In the genomic region with DNA sequence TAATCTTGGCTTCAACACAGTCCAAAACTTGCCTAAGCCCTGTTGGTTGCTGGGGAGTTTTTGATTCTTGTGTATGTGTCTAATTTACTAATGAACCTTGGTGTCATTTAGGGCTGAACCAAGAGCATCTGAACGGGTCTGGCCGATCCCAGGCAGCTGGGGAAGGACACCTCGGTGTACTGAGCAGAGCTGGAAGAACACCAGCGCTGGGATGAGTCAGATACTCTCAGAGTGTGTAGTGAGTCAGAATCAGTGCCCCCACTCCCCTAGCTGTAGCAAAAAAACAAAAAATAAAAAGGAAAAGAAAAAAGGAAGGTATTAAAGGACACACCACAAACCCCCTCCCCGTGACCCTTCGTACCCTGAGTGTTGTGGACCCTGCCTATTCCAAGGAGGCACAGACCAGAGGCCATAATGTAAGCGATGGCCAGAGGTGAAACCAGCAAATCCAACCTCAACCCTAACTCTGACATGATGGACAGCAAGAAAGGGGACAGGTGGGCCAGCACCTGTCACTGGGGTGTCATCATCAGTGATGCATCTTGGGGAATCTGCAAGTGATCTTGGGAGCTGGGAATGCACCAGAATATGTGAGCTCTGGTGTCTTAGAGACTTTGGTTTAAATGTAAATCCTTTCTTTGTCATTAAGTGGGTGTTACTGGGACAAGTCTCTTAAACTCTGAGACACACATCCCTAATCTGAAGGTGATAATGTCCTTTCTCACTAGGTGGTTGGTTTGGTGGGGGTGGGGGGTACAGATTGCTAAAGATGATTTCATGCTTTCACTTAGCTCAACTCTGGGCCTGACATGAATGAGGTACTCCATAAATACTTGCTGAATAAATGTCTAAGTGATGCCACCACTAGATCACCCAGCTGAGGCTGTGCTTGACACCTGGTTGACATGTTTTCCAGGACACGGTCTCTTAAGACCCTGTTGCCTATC, we compare ENCODE assay signal across 8 cellular contexts. TPM values are rescaled to one million over a fixed set of nuclear protein-coding genes. Genes with fewer than 3 reads are reported as not detected.
DNase-seq lines count a peak whose midpoint lies in the region; ATAC-seq and TF ChIP-seq lines count a peak whose summit lies in the region.

No MANE protein-coding gene starts in this region.

- intact Hi-C loops in left ventricle myocardium inferior (cut with micrococcal nuclease) = no loop called here

- peak; percentile 86 for DNase-seq in HPDE6-E6E7 (ENCODE audit: extremely low spot score)
- DNase-seq in activated T-cell treated with anti-CD3 and anti-CD28 coated beads, Interleukin-2, amount 50 U/mL, for 72 hours = peak; percentile 15 to 33
- peak; percentile 70 for DNase-seq in left ventricle myocardium inferior
- peak in 1 of 2 donors; percentile 4 for DNase-seq in stimulated activated effector memory CD8-positive, alpha-beta T cell treated with anti-CD3 and anti-CD28 coated beads, Interleukin-12 subunit alpha, Interleukin-12 subunit beta, amount 100 ng/mL, for 72 hours (ENCODE audit: low spot score in 2 of 2)
- DNase-seq in NCI-H146 treated with DMSO at 0.1 percent for 48 hours (lab: John Stamatoyannopoulos, UW; ENCODE audit: unreplicated experiment) = no peak
- DNase-seq in ecto neural progenitor cell (ENCODE audit: low spot score) = no peak
- no peak for DNase-seq in pons (ENCODE audit: low spot score)

- no peak overlapping the region for H3K4me3 ChIP-seq in left ventricle myocardium inferior

- peak; percentile 82 to 94 for ATAC-seq in activated T-cell treated with anti-CD3 and anti-CD28 coated beads, Interleukin-2, amount 50 U/mL, for 72 hours (replicated peaks in 1 of 2)
- ATAC-seq in stimulated activated effector memory CD8-positive, alpha-beta T cell treated with anti-CD3 and anti-CD28 coated beads, Interleukin-12 subunit alpha, Interleukin-12 subunit beta, amount 100 ng/mL, for 72 hours = peak; percentile 94
- ATAC-seq in GM19452 (IDR thresholded peaks at IDR 0.05; ENCODE audit: unreplicated experiment) = no peak

- H3K4me1 Mint-ChIP-seq in activated T-cell treated with anti-CD3 and anti-CD28 coated beads, Interleukin-2, amount 50 U/mL, for 72 hours (ENCODE audit: low read depth) = peaks cover 11% of the 10 kb centered on the region
- H3K4me1 Mint-ChIP-seq in stimulated activated effector memory CD8-positive, alpha-beta T cell treated with anti-CD3 and anti-CD28 coated beads, Interleukin-12 subunit alpha, Interleukin-12 subunit beta, amount 100 ng/mL, for 72 hours = peaks cover 14% of the 10 kb centered on the region

- H3K27me3 ChIP-seq in left ventricle myocardium inferior (ENCODE audit: low read depth) = no peaks in the 10 kb centered on the region

- no peak overlapping the region for H3K27ac Mint-ChIP-seq in activated T-cell treated with anti-CD3 and anti-CD28 coated beads, Interleukin-2, amount 50 U/mL, for 72 hours
- no peak overlapping the region for H3K27ac Mint-ChIP-seq in stimulated activated effector memory CD8-positive, alpha-beta T cell treated with anti-CD3 and anti-CD28 coated beads, Interleukin-12 subunit alpha, Interleukin-12 subunit beta, amount 100 ng/mL, for 72 hours

- no peaks in the 10 kb centered on the region for H3K36me3 Mint-ChIP-seq in activated T-cell treated with anti-CD3 and anti-CD28 coated beads, Interleukin-2, amount 50 U/mL, for 72 hours (ENCODE audit: insufficient read depth in 2 of 2)
- no peaks in the 10 kb centered on the region for H3K36me3 Mint-ChIP-seq in stimulated activated effector memory CD8-positive, alpha-beta T cell treated with anti-CD3 and anti-CD28 coated beads, Interleukin-12 subunit alpha, Interleukin-12 subunit beta, amount 100 ng/mL, for 72 hours

- TF ChIP-seq CTCF in left ventricle myocardium inferior (IDR thresholded peaks at IDR 0.05; ENCODE audit: borderline replicate concordance) = no peak

- H3K27me3 Mint-ChIP-seq in activated T-cell treated with anti-CD3 and anti-CD28 coated beads, Interleukin-2, amount 50 U/mL, for 72 hours (ENCODE audit: low read depth) = no peaks in the 10 kb centered on the region

- H3K9me3 Mint-ChIP-seq in activated T-cell treated with anti-CD3 and anti-CD28 coated beads, Interleukin-2, amount 50 U/mL, for 72 hours = no peaks in the 10 kb centered on the region
- no peaks in the 10 kb centered on the region for H3K9me3 Mint-ChIP-seq in stimulated activated effector memory CD8-positive, alpha-beta T cell treated with anti-CD3 and anti-CD28 coated beads, Interleukin-12 subunit alpha, Interleukin-12 subunit beta, amount 100 ng/mL, for 72 hours

- H3K27ac ChIP-seq in left ventricle myocardium inferior (replicated peaks) = peak overlapping the region; percentile 15

- no peaks in the 10 kb centered on the region for H3K9me3 ChIP-seq in left ventricle myocardium inferior (replicated peaks)

- H3K4me3 Mint-ChIP-seq in activated T-cell treated with anti-CD3 and anti-CD28 coated beads, Interleukin-2, amount 50 U/mL, for 72 hours = peak overlapping the region in 1 of 2 donors; percentile 8
- H3K4me3 Mint-ChIP-seq in stimulated activated effector memory CD8-positive, alpha-beta T cell treated with anti-CD3 and anti-CD28 coated beads, Interleukin-12 subunit alpha, Interleukin-12 subunit beta, amount 100 ng/mL, for 72 hours = no peak overlapping the region

- H3K4me1 ChIP-seq in left ventricle myocardium inferior = peaks cover 9% of the 10 kb centered on the region

- H3K36me3 ChIP-seq in left ventricle myocardium inferior = no peaks in the 10 kb centered on the region

RNA-seq across cellular contexts. Expression of gene NCOA1, which starts 34.2 kb away (rescaled TPM):
- total RNA-seq in activated T-cell treated with anti-CD3 and anti-CD28 coated beads, Interleukin-2, amount 50 U/mL, for 72 hours = 10 to 100 TPM; 29.8 to 32.7 TPM
- total RNA-seq in left ventricle myocardium inferior = 26.9 TPM

Comparison
In these comparisons a context has a peak if more than half of its experiments do, and no peak if none do; other contexts are left out.
1. DNase-seq: peak in HPDE6-E6E7 (single experiment), activated T-cell treated with anti-CD3 and anti-CD28 coated beads, Interleukin-2, amount 50 U/mL, for 72 hours (2 of 2) and left ventricle myocardium inferior (single experiment); none in NCI-H146 treated with DMSO at 0.1 percent for 48 hours (single experiment), ecto neural progenitor cell (single experiment) and pons (single experiment).